ENCODE assay signal across 8 cellular contexts in genomic region chr10:128463991-128464755, GRCh38.
DNase-seq lines count a peak whose midpoint lies in the region; ATAC-seq and TF ChIP-seq lines count a peak whose summit lies in the region.

No MANE protein-coding gene starts in this region.

- DNase-seq in activated naive CD8-positive, alpha-beta T cell treated with anti-CD3 and anti-CD28 coated beads, Interleukin-2, amount 50 U/mL, for 16 hours (ENCODE audit: low read depth, low spot score) = peak; percentile 9
- no peak for DNase-seq in activated naive CD8-positive, alpha-beta T cell treated with anti-CD3 and anti-CD28 coated beads for 36 hours
- DNase-seq in activated CD4-positive, alpha-beta T cell treated with anti-CD3 and anti-CD28 coated beads, Interleukin-2, amount 50 U/mL, for 4 hours = peak; percentile 5 to 11
- DNase-seq in hepatocyte (ENCODE audit: low spot score) = peak; percentile 77
- peak; percentile 83 to 88 for DNase-seq in suprapubic skin (ENCODE audit: low spot score in 2 of 2)
- no peak for DNase-seq in RPMI8226
- DNase-seq in ureter (ENCODE audit: low spot score) = no peak

- WGBS in hepatocyte (ENCODE audit: low lambda C conversion rate, missing lambda C conversion rate) = 69% methylated on average over 3 of the region's 4 CpGs
- WGBS in suprapubic skin = 88% methylated on average over 4 of the region's 4 CpGs

- H3K9me3 ChIP-seq in hepatocyte (ENCODE audit: low read depth) (no peaks in the 10 kb centered on the region), suprapubic skin (peaks cover 4% of the 10 kb centered on the region)

- ATAC-seq in GM21423 (IDR thresholded peaks at IDR 0.05; ENCODE audit: unreplicated experiment) = no peak

- H3K4me1 ChIP-seq in hepatocyte (ENCODE audit: insufficient read depth) (no peaks in the 10 kb centered on the region), suprapubic skin (no peaks in the 10 kb centered on the region)

- TF ChIP-seq EP300 in suprapubic skin (IDR thresholded peaks at IDR 0.05) = no peak

- peaks cover 3% of the 10 kb centered on the region for H3K9me3 Mint-ChIP-seq in activated naive CD8-positive, alpha-beta T cell treated with anti-CD3 and anti-CD28 coated beads for 36 hours

- no peaks in the 10 kb centered on the region for H3K36me3 Mint-ChIP-seq in activated naive CD8-positive, alpha-beta T cell treated with anti-CD3 and anti-CD28 coated beads for 36 hours

- no peaks in the 10 kb centered on the region for H3K4me1 Mint-ChIP-seq in activated naive CD8-positive, alpha-beta T cell treated with anti-CD3 and anti-CD28 coated beads for 36 hours

- H3K4me3 Mint-ChIP-seq in activated naive CD8-positive, alpha-beta T cell treated with anti-CD3 and anti-CD28 coated beads for 36 hours = no peak overlapping the region

- TF ChIP-seq CTCF in hepatocyte (IDR thresholded peaks at IDR 0.05; ENCODE audit: poor library complexity) (no peak), suprapubic skin (IDR thresholded peaks at IDR 0.05) (no peak)

- H3K4me3 ChIP-seq in hepatocyte (no peak overlapping the region), suprapubic skin (no peak overlapping the region)

- H3K36me3 ChIP-seq in hepatocyte (replicated peaks; ENCODE audit: insufficient read depth, low read depth) (no peaks in the 10 kb centered on the region), suprapubic skin (no peaks in the 10 kb centered on the region)

- no peak overlapping the region for H3K27ac ChIP-seq in hepatocyte
- no peak overlapping the region for H3K27ac ChIP-seq in suprapubic skin

- no peak overlapping the region for H3K27ac Mint-ChIP-seq in activated naive CD8-positive, alpha-beta T cell treated with anti-CD3 and anti-CD28 coated beads for 36 hours

- H3K27me3 ChIP-seq in hepatocyte = peaks cover 12% of the 10 kb centered on the region
- peaks cover 13% of the 10 kb centered on the region for H3K27me3 ChIP-seq in suprapubic skin

- TF ChIP-seq POLR2A in suprapubic skin (IDR thresholded peaks at IDR 0.05) = no peak

- H3K27me3 Mint-ChIP-seq in activated naive CD8-positive, alpha-beta T cell treated with anti-CD3 and anti-CD28 coated beads for 36 hours = peaks cover 4% of the 10 kb centered on the region

- H4K20me1 ChIP-seq in hepatocyte (ENCODE audit: insufficient read depth, poor library complexity, severe bottlenecking) = no peaks in the 10 kb centered on the region

- no peak overlapping the region for H2AFZ ChIP-seq in hepatocyte

- no peaks in the 10 kb centered on the region for H3K9me2 ChIP-seq in hepatocyte (replicated peaks; ENCODE audit: insufficient read depth)

- no peak overlapping the region for H3K4me2 ChIP-seq in hepatocyte

- H3K79me2 ChIP-seq in hepatocyte = no peaks in the 10 kb centered on the region

Comparison
In these comparisons a context has a peak if more than half of its experiments do, and no peak if none do; other contexts are left out.
1. DNase-seq: peak in activated naive CD8-positive, alpha-beta T cell treated with anti-CD3 and anti-CD28 coated beads, Interleukin-2, amount 50 U/mL, for 16 hours (single experiment), activated CD4-positive, alpha-beta T cell treated with anti-CD3 and anti-CD28 coated beads, Interleukin-2, amount 50 U/mL, for 4 hours (2 of 2), hepatocyte (single experiment) and suprapubic skin (2 of 2); none in activated naive CD8-positive, alpha-beta T cell treated with anti-CD3 and anti-CD28 coated beads for 36 hours (single experiment), RPMI8226 (single experiment) and ureter (single experiment).